Comparison of ENCODE assay signal across 24 cellular contexts in genomic region chr18:50105027-50105426, GRCh38.
"Had no signal": no experiment of that assay in that cellular context is flagged by ENCODE, and none has a peak within 500 bp of the region (broad histone marks: within the 10 kb centered on the region; RNA-seq: fewer than 3 reads in every experiment).

No MANE protein-coding gene starts in this region.

- H3K27ac ChIP-seq: colonic mucosa, esophagus squamous epithelium, gastrocnemius medialis, heart right ventricle, left lung, lower lobe of right lung had no signal

- H3K9me3 ChIP-seq: colonic mucosa, esophagus squamous epithelium, gastrocnemius medialis, heart right ventricle, left lung, lower lobe of right lung, mucosa of descending colon had no signal

- H3K4me3 ChIP-seq: colonic mucosa, esophagus squamous epithelium, gastrocnemius medialis, heart right ventricle, left lung, lower lobe of right lung, mucosa of descending colon had no signal

- DNase-seq: colonic mucosa; cortex of kidney; effector CD8-positive, alpha-beta T cell; effector memory CD8-positive, alpha-beta T cell; erythroblast; esophagus squamous epithelium; foreskin melanocyte; gastrocnemius medialis; glutamatergic neuron; head of caudate nucleus; heart right ventricle; hippocampal formation; left cardiac atrium; left lung; left ventricle myocardium superior; lower lobe of right lung; mesenchymal stem cell; mucosa of descending colon; naive B cell; naive thymus-derived CD8-positive, alpha-beta T cell had no signal

- H3K4me1 ChIP-seq: left lung, lower lobe of right lung had no signal

- ATAC-seq: effector memory CD8-positive, alpha-beta T cell; esophagus mucosa; gastrocnemius medialis; heart right ventricle; left cardiac atrium; left lung; left ventricle myocardium superior; lower lobe of right lung; mucosa of descending colon; naive thymus-derived CD8-positive, alpha-beta T cell had no signal

- FAIRE-seq: endometrium, islet of Langerhans, keratinocyte had no signal

- H3K27me3 ChIP-seq: colonic mucosa, esophagus squamous epithelium, gastrocnemius medialis, left lung had no signal

- H3K36me3 ChIP-seq: colonic mucosa, esophagus squamous epithelium, gastrocnemius medialis, heart right ventricle, left lung, lower lobe of right lung had no signal
